In genomic region chr18:2970344-2970743, GRCh38 we compare ENCODE assay signal across 13 cellular contexts. TPM values are rescaled to one million over a fixed set of nuclear protein-coding genes. Genes with fewer than 3 reads are reported as not detected.
DNase-seq lines count a peak whose midpoint lies in the region; ATAC-seq lines count a peak whose summit lies in the region.
"Had no signal": no experiment of that assay in that cellular context is flagged by ENCODE, and none has a peak within 500 bp of the region (broad histone marks: within the 10 kb centered on the region; RNA-seq: fewer than 3 reads in every experiment).

No MANE protein-coding gene starts in this region.

- H3K4me1 Mint-ChIP-seq in stimulated activated naive CD8-positive, alpha-beta T cell treated with anti-CD3 and anti-CD28 coated beads, Interleukin-15, Interleukin-2, amounts not matched to agents 100 ng/mL and 50 ng/mL, for 24 hours (ENCODE audit: low read depth) = peaks cover 98% of the 10 kb centered on the region
- peaks cover 68 to 81% of the 10 kb centered on the region in 2 donors for H3K4me1 Mint-ChIP-seq in effector memory CD8-positive, alpha-beta T cell (ENCODE audit: low read depth in 2 of 2)
- peaks cover 68% of the 10 kb centered on the region in 2 donors for H3K4me1 Mint-ChIP-seq in natural killer cell treated with Interleukin-12 subunit alpha and Interleukin-12 subunit beta and Interleukin-15 and Interleukin-18, amount 100 ng/mL, for 72 hours (ENCODE audit: low read depth in 2 of 2)

- peaks cover 13% of the 10 kb centered on the region for H3K36me3 Mint-ChIP-seq in stimulated activated naive CD8-positive, alpha-beta T cell treated with anti-CD3 and anti-CD28 coated beads, Interleukin-15, Interleukin-2, amounts not matched to agents 100 ng/mL and 50 ng/mL, for 24 hours (ENCODE audit: low read depth)
- peaks cover 39% of the 10 kb centered on the region for H3K36me3 Mint-ChIP-seq in effector memory CD8-positive, alpha-beta T cell (ENCODE audit: insufficient read depth)
- H3K36me3 Mint-ChIP-seq in natural killer cell treated with Interleukin-12 subunit alpha and Interleukin-12 subunit beta and Interleukin-15 and Interleukin-18, amount 100 ng/mL, for 72 hours = no peaks in the 10 kb centered on the region

- peak overlapping the region; percentile 97 for H3K27ac Mint-ChIP-seq in stimulated activated naive CD8-positive, alpha-beta T cell treated with anti-CD3 and anti-CD28 coated beads, Interleukin-15, Interleukin-2, amounts not matched to agents 100 ng/mL and 50 ng/mL, for 24 hours
- H3K27ac Mint-ChIP-seq in effector memory CD8-positive, alpha-beta T cell = peak overlapping the region; percentile 93 to 99
- H3K27ac Mint-ChIP-seq in natural killer cell treated with Interleukin-12 subunit alpha and Interleukin-12 subunit beta and Interleukin-15 and Interleukin-18, amount 100 ng/mL, for 72 hours = peak overlapping the region; percentile 95 to 98

- H3K9me3 Mint-ChIP-seq in stimulated activated naive CD8-positive, alpha-beta T cell treated with anti-CD3 and anti-CD28 coated beads, Interleukin-15, Interleukin-2, amounts not matched to agents 100 ng/mL and 50 ng/mL, for 24 hours = no peaks in the 10 kb centered on the region
- H3K9me3 Mint-ChIP-seq in effector memory CD8-positive, alpha-beta T cell = no peaks in the 10 kb centered on the region
- H3K9me3 Mint-ChIP-seq in natural killer cell treated with Interleukin-12 subunit alpha and Interleukin-12 subunit beta and Interleukin-15 and Interleukin-18, amount 100 ng/mL, for 72 hours = no peaks in the 10 kb centered on the region

- no peaks in the 10 kb centered on the region for H3K27me3 Mint-ChIP-seq in stimulated activated naive CD8-positive, alpha-beta T cell treated with anti-CD3 and anti-CD28 coated beads, Interleukin-15, Interleukin-2, amounts not matched to agents 100 ng/mL and 50 ng/mL, for 24 hours
- no peaks in the 10 kb centered on the region for H3K27me3 Mint-ChIP-seq in effector memory CD8-positive, alpha-beta T cell
- no peaks in the 10 kb centered on the region for H3K27me3 Mint-ChIP-seq in natural killer cell treated with Interleukin-12 subunit alpha and Interleukin-12 subunit beta and Interleukin-15 and Interleukin-18, amount 100 ng/mL, for 72 hours

- DNase-seq in stimulated activated naive CD8-positive, alpha-beta T cell treated with anti-CD3 and anti-CD28 coated beads, Interleukin-15, Interleukin-2, amounts not matched to agents 100 U/mL and 50 U/mL, for 24 hours = no peak
- DNase-seq in effector memory CD8-positive, alpha-beta T cell = no peak
- DNase-seq in natural killer cell treated with Interleukin-12 subunit alpha and Interleukin-12 subunit beta and Interleukin-15 and Interleukin-18, amount 100 ng/mL, for 72 hours (ENCODE audit: low spot score) = no peak
- no peak for DNase-seq in cerebellar nuclear complex (lab: John Stamatoyannopoulos, UW)
- DNase-seq in NCI-H446 treated with DMSO at 0.1 percent for 48 hours (lab: John Stamatoyannopoulos, UW) = no peak
- DNase-seq: aorta; HCEC 1CT; islet precursor cell; MG63; stimulated activated CD4-positive, alpha-beta T cell treated with anti-CD3 and anti-CD28 coated beads, Interleukin-15, amount 100 ng/mL, for 24 hours had no signal

- no peak for ATAC-seq in stimulated activated naive CD8-positive, alpha-beta T cell treated with anti-CD3 and anti-CD28 coated beads, Interleukin-15, Interleukin-2, amounts not matched to agents 100 U/mL and 50 U/mL, for 24 hours
- ATAC-seq in effector memory CD8-positive, alpha-beta T cell (replicated peaks) = no peak
- ATAC-seq in natural killer cell treated with Interleukin-12 subunit alpha and Interleukin-12 subunit beta and Interleukin-15 and Interleukin-18, amount 100 ng/mL, for 72 hours = no peak
- ATAC-seq in activated CD4-positive, CD25-positive, alpha-beta regulatory T cell treated with anti-CD3 and anti-CD28 coated beads, Interleukin-2, amount 50 U/mL, for 24 hours = no peak
- no peak for ATAC-seq in GM21381 (IDR thresholded peaks at IDR 0.05; ENCODE audit: unreplicated experiment)

- peak overlapping the region; percentile 83 for H3K4me3 Mint-ChIP-seq in stimulated activated naive CD8-positive, alpha-beta T cell treated with anti-CD3 and anti-CD28 coated beads, Interleukin-15, Interleukin-2, amounts not matched to agents 100 ng/mL and 50 ng/mL, for 24 hours
- H3K4me3 Mint-ChIP-seq in effector memory CD8-positive, alpha-beta T cell = peak overlapping the region; percentile 75 to 88
- peak overlapping the region; percentile 84 for H3K4me3 Mint-ChIP-seq in natural killer cell treated with Interleukin-12 subunit alpha and Interleukin-12 subunit beta and Interleukin-15 and Interleukin-18, amount 100 ng/mL, for 72 hours

RNA-seq across cellular contexts. Expression of gene LPIN2, which starts 42.6 kb away (rescaled TPM):
- total RNA-seq in natural killer cell treated with Interleukin-12 subunit alpha and Interleukin-12 subunit beta and Interleukin-15 and Interleukin-18, amount 100 ng/mL, for 72 hours = 10 to 100 TPM; 57.8 to 80.3 TPM
